ENCODE assay signal across 21 cellular contexts in genomic region chr5:36570268-36570667, GRCh38. TPM values are rescaled to one million over a fixed set of nuclear protein-coding genes. Genes with fewer than 3 reads are reported as not detected.
DNase-seq lines count a peak whose midpoint lies in the region; ATAC-seq, FAIRE-seq and TF ChIP-seq lines count a peak whose summit lies in the region.
"Had no signal": no experiment of that assay in that cellular context is flagged by ENCODE, and none has a peak within 500 bp of the region (broad histone marks: within the 10 kb centered on the region; RNA-seq: fewer than 3 reads in every experiment).

No MANE protein-coding gene starts in this region.

- peak; percentile 53 for DNase-seq in OCI-M1 (lab: John Stamatoyannopoulos, UW)
- no peak for DNase-seq in dorsolateral prefrontal cortex
- peak; percentile 39 for DNase-seq in hepatocyte (ENCODE audit: low spot score)
- no peak for DNase-seq in HepG2 (ENCODE audit: low spot score)
- DNase-seq: activated CD4-positive, alpha-beta T cell treated with anti-CD3 and anti-CD28 coated beads, Interleukin-2, amount 50 U/mL, for 48 hours; activated T-cell treated with anti-CD3 and anti-CD28 coated beads, Interleukin-2, amount 50 U/mL, for 1 hour; effector memory CD8-positive, alpha-beta T cell; Kasumi-1; NCI-H774; spleen; transverse colon had no signal

- POLR2A ChIA-PET in HepG2 (lab: Yijun Ruan, JAX) = no interaction called here

- TF ChIP-seq CTCF in dorsolateral prefrontal cortex (IDR thresholded peaks at IDR 0.05 in 54 of 56, conservative IDR thresholded peaks at IDR 0.05 in 2 of 56; ENCODE audit: low read depth in 1 of 56, partially characterized antibody in 56 of 56) = no peak
- TF ChIP-seq CTCF in hepatocyte (IDR thresholded peaks at IDR 0.05; ENCODE audit: poor library complexity) = no peak
- TF ChIP-seq CTCF in HepG2 (CRISPR knock-in tag; IDR thresholded peaks at IDR 0.05) = no peak

- H3K27ac ChIP-seq in dorsolateral prefrontal cortex (peak overlapping the region in 48 of 59 donors; percentile 0 to 78 (median 50)), hepatocyte (peak overlapping the region; percentile 66), subcutaneous abdominal adipose tissue (ENCODE audit: low read depth, low read length) (peak overlapping the region; percentile 65), HepG2 (ENCODE audit: extremely low read length, insufficient read depth, low read length) (no peak overlapping the region)
- H3K27ac ChIP-seq: parathyroid adenoma, spleen, transverse colon had no signal

- in situ Hi-C loops in HepG2 (cut with HindIII; ENCODE audit: extremely low pct_ligation_motif_present, low pct_unique_long_range_greater_than_20kb) = no loop called here

- ATAC-seq in GM18858 (IDR thresholded peaks at IDR 0.05; ENCODE audit: unreplicated experiment) = no peak
- no peak for ATAC-seq in GM18502 (IDR thresholded peaks at IDR 0.05; ENCODE audit: poor library complexity, unreplicated experiment)
- ATAC-seq in HepG2 = no peak
- ATAC-seq: effector memory CD8-positive, alpha-beta T cell; HCT116; left lobe of liver; stimulated activated memory B cell treated with anti-CD40 and anti-IgM and Interleukin-4, amounts not matched to agents 10 μg/mL and 1 μg/mL and 100 μg/mL, for 72 hours had no signal

- intact Hi-C loops in dorsolateral prefrontal cortex (cut with DNase I) = no loop called here
- intact Hi-C loops in HepG2 (cut with micrococcal nuclease; ENCODE audit: unreplicated experiment) = no loop called here

- no peak overlapping the region for H2AFZ ChIP-seq in hepatocyte
- no peak overlapping the region for H2AFZ ChIP-seq in HepG2 (ENCODE audit: low read length)
- H2AFZ ChIP-seq: parathyroid adenoma had no signal

- H3K4me3 ChIP-seq in dorsolateral prefrontal cortex (no peak overlapping the region), hepatocyte (no peak overlapping the region), subcutaneous abdominal adipose tissue (ENCODE audit: low read depth in 1 of 5, low read length in 5 of 5) (no peak overlapping the region), HepG2 (replicated peaks in 1 of 3; ENCODE audit: insufficient read depth in 1 of 3, low read depth in 2 of 3, low read length in 3 of 3) (no peak overlapping the region)
- H3K4me3 ChIP-seq: spleen, transverse colon had no signal

- no peak for TF ChIP-seq EP300 in HepG2 (IDR thresholded peaks at IDR 0.05; ENCODE audit: low read depth in 2 of 2, low read length in 2 of 2)
- TF ChIP-seq EP300 in HepG2 (CRISPR knock-in tag; IDR thresholded peaks at IDR 0.05; ENCODE audit: borderline replicate concordance) = no peak

- 42% methylated on average over 3 of the region's 3 CpGs for WGBS in hepatocyte (ENCODE audit: low lambda C conversion rate, missing lambda C conversion rate)
- WGBS in HepG2 (ENCODE audit: low lambda C conversion rate) = 2% methylated on average over 3 of the region's 3 CpGs

- peak overlapping the region; percentile 3 for H3K4me2 ChIP-seq in hepatocyte
- H3K4me2 ChIP-seq in HepG2 (ENCODE audit: low read depth, low read length) = no peak overlapping the region

- no peaks in the 10 kb centered on the region for H3K79me2 ChIP-seq in hepatocyte
- no peaks in the 10 kb centered on the region for H3K79me2 ChIP-seq in HepG2 (ENCODE audit: insufficient read depth, low read length)
- H3K79me2 ChIP-seq: parathyroid adenoma had no signal

- no TSS peak for BruUV-seq in HepG2 (replicated peaks; lab: Mats Ljungman, UMichigan)

- peak overlapping the region in 1 of 5 donors; percentile 20 for H3K9ac ChIP-seq in subcutaneous abdominal adipose tissue (ENCODE audit: low read length in 5 of 5)
- H3K9ac ChIP-seq in HepG2 (ENCODE audit: insufficient read depth, low read depth, low read length) = no peak overlapping the region
- H3K9ac ChIP-seq: parathyroid adenoma had no signal

- H3K4me1 ChIP-seq in hepatocyte (ENCODE audit: insufficient read depth) = no peaks in the 10 kb centered on the region
- peaks cover 0 to 24% (median 11%) of the 10 kb centered on the region in 5 donors for H3K4me1 ChIP-seq in subcutaneous abdominal adipose tissue (ENCODE audit: control insufficient read depth in 5 of 5, insufficient read depth in 5 of 5, low read length in 5 of 5)
- no peaks in the 10 kb centered on the region for H3K4me1 ChIP-seq in HepG2 (ENCODE audit: insufficient read depth, low read length)
- H3K4me1 ChIP-seq: parathyroid adenoma, spleen, transverse colon had no signal

- H4K20me1 ChIP-seq in hepatocyte (ENCODE audit: insufficient read depth, poor library complexity, severe bottlenecking) = no peaks in the 10 kb centered on the region
- H4K20me1 ChIP-seq in HepG2 (ENCODE audit: insufficient read depth, low read length) = no peaks in the 10 kb centered on the region

- H3K36me3 ChIP-seq in hepatocyte (replicated peaks; ENCODE audit: insufficient read depth, low read depth) (no peaks in the 10 kb centered on the region), subcutaneous abdominal adipose tissue (ENCODE audit: control insufficient read depth in 5 of 5, insufficient read depth in 5 of 5, low read length in 5 of 5) (no peaks in the 10 kb centered on the region), HepG2 (replicated peaks in 1 of 2; ENCODE audit: control insufficient read depth in 1 of 2, insufficient read depth in 2 of 2, low read length in 2 of 2) (no peaks in the 10 kb centered on the region)
- H3K36me3 ChIP-seq: spleen, transverse colon had no signal

- no peaks in the 10 kb centered on the region for H3K9me2 ChIP-seq in hepatocyte (replicated peaks; ENCODE audit: insufficient read depth)

- CTCF ChIA-PET in HepG2 (lab: Yijun Ruan, JAX; ENCODE audit: low intra/inter-chr PET ratio, low total read pairs) = no interaction called here

- TF ChIP-seq RAD21 in HepG2 (CRISPR knock-in tag; IDR thresholded peaks at IDR 0.05) = no peak

- no peak for TF ChIP-seq POLR2A in HepG2 (IDR thresholded peaks at IDR 0.05; ENCODE audit: insufficient read depth in 1 of 2, low read depth in 2 of 2, low read length in 2 of 2)

- H3K9me3 ChIP-seq in hepatocyte (ENCODE audit: low read depth) (no peaks in the 10 kb centered on the region), subcutaneous abdominal adipose tissue (ENCODE audit: control insufficient read depth in 5 of 5, low read length in 5 of 5) (no peaks in the 10 kb centered on the region), HepG2 (ENCODE audit: low read length) (no peaks in the 10 kb centered on the region)
- H3K9me3 ChIP-seq: spleen, transverse colon had no signal

- no peaks in the 10 kb centered on the region for H3K27me3 ChIP-seq in dorsolateral prefrontal cortex
- H3K27me3 ChIP-seq in hepatocyte = no peaks in the 10 kb centered on the region
- no peaks in the 10 kb centered on the region for H3K27me3 ChIP-seq in subcutaneous abdominal adipose tissue (ENCODE audit: control insufficient read depth in 5 of 5, insufficient read depth in 4 of 5, low read length in 5 of 5)
- H3K27me3 ChIP-seq in HepG2 (ENCODE audit: control insufficient read depth in 1 of 2, insufficient read depth in 2 of 2, low read length in 2 of 2) = no peaks in the 10 kb centered on the region
- H3K27me3 ChIP-seq: spleen, transverse colon had no signal

- FAIRE-seq in HepG2 (lab: Jason Lieb, UNC) = no peak
- FAIRE-seq: bronchial epithelial cell, GM12892, TTC549 had no signal

TF ChIP-seq in HepG2, 621 proteins besides CTCF, POLR2A, EP300 and RAD21 (continues in another document):
- TF ChIP-seq ZNF605 (CRISPR knock-in tag; IDR thresholded peaks at IDR 0.05) (no peak), ZNF678 (CRISPR knock-in tag; IDR thresholded peaks at IDR 0.05) (no peak), ZNF580 (CRISPR knock-in tag; IDR thresholded peaks at IDR 0.05; ENCODE audit: borderline replicate concordance, low read depth) (no peak), E2F2 (CRISPR knock-in tag; IDR thresholded peaks at IDR 0.05; ENCODE audit: borderline replicate concordance) (no peak)

RNA-seq across cellular contexts. Expression of gene SLC1A3, which starts 36.1 kb away (rescaled TPM):
- total RNA-seq in dorsolateral prefrontal cortex (1,000 to 10,000 TPM in 10 of 120 experiments, 100 to 1,000 TPM in 110; 324 to 1,867 (median 637) TPM), hepatocyte (42.3 and 44.1 TPM in 2 replicates), HepG2 (2016; rRNA removed; fragmentation: Illumina TruSeq; extraction: Trizol) (not detected in 2 replicates)
- polyA plus RNA-seq in hepatocyte (32.3 and 39.6 TPM in 2 replicates), HepG2 (2011; rRNA removed) (0.09 TPM in 1 of 2 replicates, not detected in the other)
- 0.09 TPM in 1 of 2 replicates, not detected in the other for total RNA-seq in HepG2 (2016; cell fraction: cytosol; rRNA removed; fragmentation: Illumina TruSeq; extraction: Trizol; ENCODE audit: low read depth)
- total RNA-seq in HepG2 (2016; cell fraction: insoluble cytoplasmic fraction; rRNA removed; fragmentation: Illumina TruSeq; extraction: Trizol) = 0.04 TPM in 1 of 2 replicates, not detected in the other
- total RNA-seq in HepG2 (2016; cell fraction: membrane; rRNA removed; fragmentation: Illumina TruSeq; extraction: Trizol) = 0.12 TPM in 1 of 2 replicates, not detected in the other
- total RNA-seq in HepG2 (2016; cell fraction: nucleus; rRNA removed; fragmentation: Illumina TruSeq; extraction: Trizol) = not detected in 2 replicates
- polyA plus RNA-seq in HepG2 (2011; cell fraction: cytosol; rRNA removed) = 0.05 TPM in 1 of 2 replicates, not detected in the other
- not detected in 2 replicates for polyA plus RNA-seq in HepG2 (2011; cell fraction: nucleus; rRNA removed)
- not detected in 2 replicates for polyA plus RNA-seq in HepG2 (2012)
- polyA plus RNA-seq in HepG2 (2016; cell fraction: cytosol; fragmentation: Illumina TruSeq; extraction: Trizol; ENCODE audit: low read depth) = not detected in 2 replicates
- not detected in 2 replicates for polyA plus RNA-seq in HepG2 (2016; cell fraction: insoluble cytoplasmic fraction; fragmentation: Illumina TruSeq; extraction: Trizol; ENCODE audit: low read depth)
- not detected in 2 replicates for polyA plus RNA-seq in HepG2 (2016; cell fraction: membrane; fragmentation: Illumina TruSeq; extraction: Trizol; ENCODE audit: low read depth)
- polyA plus RNA-seq in HepG2 (2016; cell fraction: nucleus; fragmentation: Illumina TruSeq; extraction: Trizol; ENCODE audit: insufficient read depth, low read depth) = not detected in 2 replicates
- polyA minus RNA-seq in HepG2 (2011; rRNA and poly(A)+ RNA removed; ENCODE audit: low replicate concordance) = 126 TPM in 1 of 2 replicates, not detected in the other
- 0.89 TPM in 1 of 2 replicates, not detected in the other for polyA minus RNA-seq in HepG2 (2011; cell fraction: cytosol; rRNA and poly(A)+ RNA removed)
- not detected in 2 replicates for polyA minus RNA-seq in HepG2 (2011; cell fraction: nucleus; rRNA and poly(A)+ RNA removed)

Comparison
In these comparisons a context has a peak if more than half of its experiments do, and no peak if none do; other contexts are left out.
1. DNase-seq: peak in OCI-M1 (single experiment) and hepatocyte (single experiment); none in dorsolateral prefrontal cortex (0 of 10) and HepG2 (single experiment).
2. RNA of gene SLC1A3, which starts 36.1 kb away (total RNA-seq): 324 to 1,867 TPM in dorsolateral prefrontal cortex and 42.3 to 44.1 TPM in hepatocyte; 0.04 to 0.12 TPM in HepG2; every median in the first group is over 10 times any median in the second.